Comparison of ENCODE assay signal across 1 cellular context in genomic region chr5:32329395-32329834, GRCh38.
TF ChIP-seq lines count a peak whose summit lies in the region.

No MANE protein-coding gene starts in this region.

TF ChIP-seq in IMR-90, 13 proteins besides CTCF, POLR2A, EP300 and RAD21 (continued from another document):
- TF ChIP-seq NFE2L2 (IDR thresholded peaks at IDR 0.05; ENCODE audit: low read depth, low read length), result no peak
